ENCODE assay signal across 8 cellular contexts in genomic region chr16:31094088-31094423, GRCh38. TPM values are rescaled to one million over a fixed set of nuclear protein-coding genes. Genes with fewer than 3 reads are reported as not detected.
A peak's percentile ranks its signal among the peaks of the same experiment; 100 is the strongest.
DNase-seq lines count a peak whose midpoint lies in the region; ATAC-seq and TF ChIP-seq lines count a peak whose summit lies in the region.

No MANE protein-coding gene starts in this region.

- DNase-seq in M059J (ENCODE audit: low read depth), result peak; percentile 29
- peak; percentile 33 for DNase-seq in colonic mucosa
- no peak for DNase-seq in LoVo (ENCODE audit: low spot score)
- no peak for DNase-seq in GM10248 (ENCODE audit: extremely low spot score)
- DNase-seq in T-helper 9 cell, result no peak
- DNase-seq in GM20000 (ENCODE audit: low spot score), result no peak

- CTCF ChIA-PET in GM10248 (lab: Yijun Ruan, JAX), result interaction anchor here (0.8 to 4.4 kb wide), 5 partner anchors 18 to 109 kb away, joined by 3 to 32 read pairs (median 6); partner anchors contain the start of genes HSD3B7, ZNF646 and ZNF668

- H3K27ac ChIP-seq in colonic mucosa (peak overlapping the region; percentile 85), mesodermal cell (ENCODE audit: low read depth, low read length, severe bottlenecking) (peak overlapping the region; percentile 78)

- peak; percentile 7 for ATAC-seq in GM18505 (IDR thresholded peaks at IDR 0.05; ENCODE audit: unreplicated experiment)

- TF ChIP-seq POLR2A in GM18505 (IDR thresholded peaks at IDR 0.05; ENCODE audit: borderline replicate concordance, extremely low read depth, insufficient read depth, insufficient read length), result no peak

- H3K9ac ChIP-seq in colonic mucosa (ENCODE audit: low read depth in 2 of 2, low read length in 2 of 2), result peak overlapping the region; percentile 82 to 89

- H3K36me3 ChIP-seq in colonic mucosa (no peaks in the 10 kb centered on the region), mesodermal cell (ENCODE audit: control insufficient read depth, insufficient read depth, low read length) (peaks cover 29% of the 10 kb centered on the region)

- peak overlapping the region; percentile 73 for H3K4me3 ChIP-seq in colonic mucosa
- peak overlapping the region; percentile 94 for H3K4me3 ChIP-seq in mesodermal cell (ENCODE audit: extremely low read depth, insufficient read depth, low read length, poor library complexity, severe bottlenecking)

- TF ChIP-seq CTCF in colonic mucosa (IDR thresholded peaks at IDR 0.05) (no peak), GM10248 (IDR thresholded peaks at IDR 0.05; ENCODE audit: control extremely low read depth, extremely low read depth, low read depth, missing control alignments) (no peak), GM20000 (IDR thresholded peaks at IDR 0.05; ENCODE audit: extremely low read depth, missing control alignments) (no peak)

- H3K9me3 ChIP-seq in colonic mucosa (no peaks in the 10 kb centered on the region), mesodermal cell (ENCODE audit: control insufficient read depth, low read length) (no peaks in the 10 kb centered on the region)

- POLR2A ChIA-PET in GM10248 (lab: Yijun Ruan, JAX), result no interaction called here

- 0 to 1% methylated on average over 18 to 20 of the region's 20 CpGs for WGBS in mesodermal cell (ENCODE audit: insufficient coverage in 2 of 2), 2 experiments

- intact Hi-C loops in colonic mucosa (cut with DNase I), result loop anchor here (10.0 kb wide), 1 partner anchor 61 kb away; the partner anchor contains the start of gene PRSS36

- H3K4me1 ChIP-seq in colonic mucosa (peaks cover 8% of the 10 kb centered on the region), mesodermal cell (ENCODE audit: control insufficient read depth, insufficient read depth, low read length, poor library complexity, severe bottlenecking) (peaks cover 7% of the 10 kb centered on the region)

- no peaks in the 10 kb centered on the region for H3K27me3 ChIP-seq in colonic mucosa

RNA-seq across cellular contexts. Expression of gene VKORC1, which starts 0.5 kb away (rescaled TPM):
- 193 and 223 TPM in 2 replicates for total RNA-seq in M059J (2014; rRNA removed; shearing (Covaris generic))
- total RNA-seq in colonic mucosa, result 10 to 100 TPM; 39.5 to 50.3 TPM
- 127 TPM for polyA plus RNA-seq in mesodermal cell (2013, experiment 1 of 2)
- polyA plus RNA-seq in mesodermal cell (2013, experiment 2 of 2), result 114 TPM

RNA-seq across cellular contexts. Expression of gene PRSS53, which starts 5.3 kb away (rescaled TPM):
- total RNA-seq in M059J (2014; rRNA removed; shearing (Covaris generic)), result 2.5 and 2.7 TPM in 2 replicates
- 1 to 10 TPM in 1 of 2 donors, under 1 TPM in 1; 0.77 to 2.6 TPM for total RNA-seq in colonic mucosa
- polyA plus RNA-seq in mesodermal cell (2013, experiment 1 of 2), result 2.9 TPM
- 3.4 TPM for polyA plus RNA-seq in mesodermal cell (2013, experiment 2 of 2)

RNA-seq across cellular contexts. Expression of gene BCKDK, which starts 14.1 kb away (rescaled TPM):
- total RNA-seq in M059J (2014; rRNA removed; shearing (Covaris generic)), result 52.8 and 57.7 TPM in 2 replicates
- total RNA-seq in colonic mucosa, result 10 to 100 TPM; 41.3 to 43.4 TPM
- 57.2 TPM for polyA plus RNA-seq in mesodermal cell (2013, experiment 1 of 2)
- 51.7 TPM for polyA plus RNA-seq in mesodermal cell (2013, experiment 2 of 2)

RNA-seq across cellular contexts. Expression of gene ZNF646, which starts 19.8 kb away (rescaled TPM):
- total RNA-seq in M059J (2014; rRNA removed; shearing (Covaris generic)), result 14.3 and 21.5 TPM in 2 replicates
- total RNA-seq in colonic mucosa, result 10 to 100 TPM; 18.4 to 20.0 TPM
- polyA plus RNA-seq in mesodermal cell (2013, experiment 1 of 2), result 12.7 TPM
- polyA plus RNA-seq in mesodermal cell (2013, experiment 2 of 2), result 10.5 TPM

RNA-seq across cellular contexts. Expression of gene ZNF668, which starts 20.0 kb away (rescaled TPM):
- 6.5 and 11.9 TPM in 2 replicates for total RNA-seq in M059J (2014; rRNA removed; shearing (Covaris generic))
- total RNA-seq in colonic mucosa, result 10 to 100 TPM in 1 of 2 donors, 1 to 10 TPM in 1; 7.8 to 12.8 TPM
- 8.4 TPM for polyA plus RNA-seq in mesodermal cell (2013, experiment 1 of 2)
- 5.4 TPM for polyA plus RNA-seq in mesodermal cell (2013, experiment 2 of 2)

Comparison
In these comparisons a context has a peak if more than half of its experiments do, and no peak if none do; other contexts are left out.
1. DNase-seq: peak in M059J (single experiment) and colonic mucosa (single experiment); none in LoVo (single experiment), GM10248 (single experiment), T-helper 9 cell (single experiment) and GM20000 (single experiment).